In genomic region chr3:13712682-13713180, GRCh38 we compare ENCODE assay signal across 10 cellular contexts.
"Had no signal": no experiment of that assay in that cellular context is flagged by ENCODE, and none has a peak within 500 bp of the region (broad histone marks: within the 10 kb centered on the region; RNA-seq: fewer than 3 reads in every experiment).

No MANE protein-coding gene starts in this region.

- H3K4me1 Mint-ChIP-seq: stimulated activated naive B cell treated with anti-CD40 and anti-IgM and Interleukin-4, amounts not matched to agents 10 μg/mL and 1 μg/mL and 100 μg/mL, for 72 hours had no signal

- H3K4me3 Mint-ChIP-seq: activated CD4-positive, alpha-beta memory T cell treated with anti-CD3 and anti-CD28 coated beads for 36 hours; activated naive CD8-positive, alpha-beta T cell; stimulated activated naive B cell treated with anti-CD40 and anti-IgM and Interleukin-4, amounts not matched to agents 10 μg/mL and 1 μg/mL and 100 μg/mL, for 72 hours had no signal

- H3K36me3 ChIP-seq: ascending aorta, gastrocnemius medialis had no signal

- DNase-seq: activated CD4-positive, alpha-beta memory T cell treated with anti-CD3 and anti-CD28 coated beads for 36 hours; effector CD4-positive, alpha-beta T cell; small intestine; stimulated activated naive B cell treated with anti-CD40 and anti-IgM and Interleukin-4, amounts not matched to agents 10 μg/mL and 1 μg/mL and 100 μg/mL, for 72 hours; T-helper 2 cell had no signal

- ATAC-seq: gastrocnemius medialis; stimulated activated naive B cell treated with anti-CD40 and anti-IgM and Interleukin-4, amounts not matched to agents 10 μg/mL and 1 μg/mL and 100 μg/mL, for 72 hours had no signal

- H3K27ac ChIP-seq: ascending aorta, gastrocnemius medialis had no signal

- H3K27ac Mint-ChIP-seq: activated CD4-positive, alpha-beta memory T cell treated with anti-CD3 and anti-CD28 coated beads for 36 hours; activated naive CD8-positive, alpha-beta T cell; stimulated activated naive B cell treated with anti-CD40 and anti-IgM and Interleukin-4, amounts not matched to agents 10 μg/mL and 1 μg/mL and 100 μg/mL, for 72 hours had no signal

- H3K4me1 ChIP-seq: ascending aorta, gastrocnemius medialis had no signal

- H3K4me3 ChIP-seq: ascending aorta, gastrocnemius medialis had no signal

- FAIRE-seq: colon, keratinocyte, small intestine had no signal

- H3K27me3 ChIP-seq: ascending aorta, gastrocnemius medialis had no signal

- H3K9me3 ChIP-seq: ascending aorta, gastrocnemius medialis had no signal
